In genomic region chr14:102928412-102929348, GRCh38 we compare ENCODE assay signal across 8 cellular contexts. TPM values are rescaled to one million over a fixed set of nuclear protein-coding genes. Genes with fewer than 3 reads are reported as not detected.
DNase-seq lines count a peak whose midpoint lies in the region; ATAC-seq and TF ChIP-seq lines count a peak whose summit lies in the region.

No MANE protein-coding gene starts in this region.

- DNase-seq in DND-41 = peak; percentile 85
- DNase-seq in NCI-H526 (lab: John Stamatoyannopoulos, UW) = peak; percentile 31 to 87
- DNase-seq in activated T-helper 1 cell treated with anti-CD3 and anti-CD28 coated beads, Interleukin-12 subunit alpha, Interleukin-12 subunit beta, Interleukin-2, Interleukin-4 antibody, amounts not matched to agents 30 ng/mL and 10 ng/mL and 1 ng/mL, durations not matched to agents 14 hours and 24 hours and 36 hours (ENCODE audit: low spot score) = peak; percentile 51
- DNase-seq in cardiac muscle cell (ENCODE audit: low read depth in 1 of 2, low spot score in 1 of 2) = peak; percentile 73 to 78
- DNase-seq in sigmoid colon = no peak
- DNase-seq in NCI-H446 treated with DMSO at 0.1 percent for 48 hours (lab: John Stamatoyannopoulos, UW) = no peak
- no peak for DNase-seq in anterior cingulate cortex (lab: John Stamatoyannopoulos, UW)

- intact Hi-C loops in activated T-helper 1 cell treated with anti-CD3 and anti-CD28 coated beads, Interleukin-12 subunit alpha, Interleukin-12 subunit beta, Interleukin-2, Interleukin-4 antibody, amounts not matched to agents 30 ng/mL and 10 ng/mL and 1 ng/mL, durations not matched to agents 14 hours and 24 hours and 36 hours (cut with micrococcal nuclease) = no loop called here
- intact Hi-C loops in sigmoid colon (cut with DNase I) = no loop called here

- H3K27ac Mint-ChIP-seq in activated T-helper 1 cell treated with anti-CD3 and anti-CD28 coated beads, Interleukin-12 subunit alpha, Interleukin-12 subunit beta, Interleukin-2, Interleukin-4 antibody, amounts not matched to agents 30 ng/mL and 10 ng/mL and 1 ng/mL, durations not matched to agents 14 hours and 24 hours and 36 hours = no peak overlapping the region

- H3K4me3 ChIP-seq in DND-41 (ENCODE audit: low read depth in 1 of 2, low read length in 2 of 2) (peak overlapping the region in 1 of 2 experiments; percentile 56; a peak in 2 of 4 replicates), cardiac muscle cell (peak overlapping the region; percentile 26), sigmoid colon (peak overlapping the region; percentile 9 to 45 (median 36))

- 1 to 2% methylated on average over 111 of the region's 111 CpGs for WGBS in sigmoid colon, 2 donors

- no peak for TF ChIP-seq EP300 in sigmoid colon (IDR thresholded peaks at IDR 0.05)

- peak overlapping the region; percentile 30 for H3K4me3 Mint-ChIP-seq in activated T-helper 1 cell treated with anti-CD3 and anti-CD28 coated beads, Interleukin-12 subunit alpha, Interleukin-12 subunit beta, Interleukin-2, Interleukin-4 antibody, amounts not matched to agents 30 ng/mL and 10 ng/mL and 1 ng/mL, durations not matched to agents 14 hours and 24 hours and 36 hours

- no peaks in the 10 kb centered on the region for H3K9me3 Mint-ChIP-seq in activated T-helper 1 cell treated with anti-CD3 and anti-CD28 coated beads, Interleukin-12 subunit alpha, Interleukin-12 subunit beta, Interleukin-2, Interleukin-4 antibody, amounts not matched to agents 30 ng/mL and 10 ng/mL and 1 ng/mL, durations not matched to agents 14 hours and 24 hours and 36 hours

- H3K9me3 ChIP-seq in DND-41 (ENCODE audit: insufficient read depth, low read length, severe bottlenecking) = no peaks in the 10 kb centered on the region
- H3K9me3 ChIP-seq in cardiac muscle cell (ENCODE audit: low read depth) = no peaks in the 10 kb centered on the region
- no peaks in the 10 kb centered on the region for H3K9me3 ChIP-seq in sigmoid colon

- H3K27me3 Mint-ChIP-seq in activated T-helper 1 cell treated with anti-CD3 and anti-CD28 coated beads, Interleukin-12 subunit alpha, Interleukin-12 subunit beta, Interleukin-2, Interleukin-4 antibody, amounts not matched to agents 30 ng/mL and 10 ng/mL and 1 ng/mL, durations not matched to agents 14 hours and 24 hours and 36 hours (ENCODE audit: insufficient read depth) = peaks cover 43% of the 10 kb centered on the region

- TF ChIP-seq CTCF in DND-41 (IDR thresholded peaks at IDR 0.05; ENCODE audit: borderline replicate concordance, extremely low read depth, low read length, poor library complexity, severe bottlenecking) (no peak), cardiac muscle cell (IDR thresholded peaks at IDR 0.05; ENCODE audit: low read depth, low read length) (no peak), sigmoid colon (IDR thresholded peaks at IDR 0.05) (no peak)

- H3K27ac ChIP-seq in DND-41 (ENCODE audit: low read length) = no peak overlapping the region
- H3K27ac ChIP-seq in cardiac muscle cell = no peak overlapping the region
- peak overlapping the region in 1 of 4 donors; percentile 33 for H3K27ac ChIP-seq in sigmoid colon

- H3K79me2 ChIP-seq in DND-41 (ENCODE audit: insufficient read depth, low read length) = no peaks in the 10 kb centered on the region

- ATAC-seq in DND-41 (ENCODE audit: insufficient read depth, low read depth) (peak; percentile 89), HG02623 (IDR thresholded peaks at IDR 0.05; ENCODE audit: unreplicated experiment) (peak; percentile 52)

- peak in 1 of 2 donors; percentile 68 for TF ChIP-seq POLR2A in sigmoid colon (IDR thresholded peaks at IDR 0.05)

- H3K27me3 ChIP-seq in DND-41 (ENCODE audit: insufficient read depth, low read length, poor library complexity) (no peaks in the 10 kb centered on the region), cardiac muscle cell (peaks cover 75% of the 10 kb centered on the region), sigmoid colon (peaks cover 37 to 70% (median 59%) of the 10 kb centered on the region in 3 donors)

- no peaks in the 10 kb centered on the region for H3K4me1 Mint-ChIP-seq in activated T-helper 1 cell treated with anti-CD3 and anti-CD28 coated beads, Interleukin-12 subunit alpha, Interleukin-12 subunit beta, Interleukin-2, Interleukin-4 antibody, amounts not matched to agents 30 ng/mL and 10 ng/mL and 1 ng/mL, durations not matched to agents 14 hours and 24 hours and 36 hours (ENCODE audit: low read depth)

- peak overlapping the region; percentile 40 for H3K9ac ChIP-seq in DND-41 (ENCODE audit: low read depth, low read length)

- peak overlapping the region; percentile 82 for H2AFZ ChIP-seq in DND-41 (ENCODE audit: low read depth, low read length)

- H3K36me3 ChIP-seq in DND-41 (ENCODE audit: insufficient read depth, low read length) (no peaks in the 10 kb centered on the region), cardiac muscle cell (no peaks in the 10 kb centered on the region), sigmoid colon (peaks cover 0 to 23% (median 7%) of the 10 kb centered on the region in 4 donors)

- H3K4me2 ChIP-seq in DND-41 (ENCODE audit: insufficient read depth, low read length) = peak overlapping the region; percentile 79

- H4K20me1 ChIP-seq in DND-41 (ENCODE audit: insufficient read depth, low read length) = no peaks in the 10 kb centered on the region

- H3K4me1 ChIP-seq in DND-41 (ENCODE audit: insufficient read depth, low read length) (peaks cover 16% of the 10 kb centered on the region), cardiac muscle cell (ENCODE audit: low read depth) (peaks cover 8% of the 10 kb centered on the region), sigmoid colon (peaks cover 0 to 32% (median 31%) of the 10 kb centered on the region in 4 donors)

- no peaks in the 10 kb centered on the region for H3K36me3 Mint-ChIP-seq in activated T-helper 1 cell treated with anti-CD3 and anti-CD28 coated beads, Interleukin-12 subunit alpha, Interleukin-12 subunit beta, Interleukin-2, Interleukin-4 antibody, amounts not matched to agents 30 ng/mL and 10 ng/mL and 1 ng/mL, durations not matched to agents 14 hours and 24 hours and 36 hours (ENCODE audit: low read depth)

RNA-seq across cellular contexts. Expression of gene AMN, which starts 6.2 kb away (rescaled TPM):
- 0.44 and 0.69 TPM in 2 replicates for total RNA-seq in activated T-helper 1 cell treated with anti-CD3 and anti-CD28 coated beads, Interleukin-12 subunit alpha, Interleukin-12 subunit beta, Interleukin-2, Interleukin-4 antibody, amounts not matched to agents 30 ng/mL and 10 ng/mL and 1 ng/mL, durations not matched to agents 14 hours and 24 hours and 36 hours
- total RNA-seq in cardiac muscle cell (0.21 and 0.48 TPM in 2 replicates), sigmoid colon (not detected)
- polyA plus RNA-seq in cardiac muscle cell (1.3 and 2.5 TPM in 2 replicates), sigmoid colon (10 to 100 TPM; 42.0 to 78.1 (median 43.0) TPM)

Comparison
In these comparisons a context has a peak if more than half of its experiments do, and no peak if none do; other contexts are left out.
1. DNase-seq: peak in DND-41 (single experiment), NCI-H526 (2 of 2), activated T-helper 1 cell treated with anti-CD3 and anti-CD28 coated beads, Interleukin-12 subunit alpha, Interleukin-12 subunit beta, Interleukin-2, Interleukin-4 antibody, amounts not matched to agents 30 ng/mL and 10 ng/mL and 1 ng/mL, durations not matched to agents 14 hours and 24 hours and 36 hours (single experiment) and cardiac muscle cell (2 of 2); none in sigmoid colon (single experiment), NCI-H446 treated with DMSO at 0.1 percent for 48 hours (single experiment) and anterior cingulate cortex (0 of 58).